20 cellular contexts compared by ENCODE assay signal in genomic region chr12:73769337-73769736, GRCh38.
DNase-seq lines count a peak whose midpoint lies in the region; ATAC-seq and TF ChIP-seq lines count a peak whose summit lies in the region.
"Had no signal": no experiment of that assay in that cellular context is flagged by ENCODE, and none has a peak within 500 bp of the region (broad histone marks: within the 10 kb centered on the region; RNA-seq: fewer than 3 reads in every experiment).

No MANE protein-coding gene starts in this region.

- H3K4me1 Mint-ChIP-seq in natural killer cell, result no peaks in the 10 kb centered on the region
- H3K4me1 Mint-ChIP-seq: IgD-negative memory B cell had no signal

- H3K36me3 Mint-ChIP-seq in natural killer cell, result peaks cover 14% of the 10 kb centered on the region
- H3K36me3 Mint-ChIP-seq: IgD-negative memory B cell had no signal

- H3K4me3 Mint-ChIP-seq in natural killer cell, result no peak overlapping the region
- H3K4me3 Mint-ChIP-seq: CD4-positive, alpha-beta T cell; GM23338; IgD-negative memory B cell had no signal

- peak; percentile 32 for DNase-seq in DMS53 treated with DMSO at 0.1 percent for 48 hours (lab: John Stamatoyannopoulos, UW; ENCODE audit: unreplicated experiment)
- DNase-seq in LoVo (ENCODE audit: low spot score), result peak; percentile 18
- DNase-seq in left kidney (ENCODE audit: low read depth, low spot score), result peak; percentile 13
- no peak for DNase-seq in right lobe of liver
- DNase-seq in cortex of kidney (lab: John Stamatoyannopoulos, UW), result no peak
- no peak for DNase-seq in natural killer cell
- no peak for DNase-seq in upper lobe of left lung
- DNase-seq: AML-193; CD4-positive, alpha-beta T cell; DMS153; DND-41; EL; HCEC 1CT; Karpas-422; KBM-7 had no signal

- no peaks in the 10 kb centered on the region for H3K9me3 ChIP-seq in right lobe of liver
- peaks cover 0 to 10% (median 3%) of the 10 kb centered on the region in 4 donors for H3K9me3 ChIP-seq in upper lobe of left lung

- H3K36me3 ChIP-seq in right lobe of liver (no peaks in the 10 kb centered on the region), upper lobe of left lung (no peaks in the 10 kb centered on the region)

- H3K27ac ChIP-seq in right lobe of liver (no peak overlapping the region), upper lobe of left lung (no peak overlapping the region)
- H3K27ac ChIP-seq: C4-2B had no signal

- no peak overlapping the region for H3K27ac Mint-ChIP-seq in natural killer cell
- H3K27ac Mint-ChIP-seq: CD4-positive, alpha-beta T cell; GM23338; IgD-negative memory B cell had no signal

- 21% methylated on average over 4 of the region's 6 CpGs for WGBS in right lobe of liver (ENCODE audit: insufficient coverage, low coverage, low lambda C conversion rate, missing lambda C conversion rate)
- 49 to 56% methylated on average over 6 of the region's 6 CpGs for WGBS in upper lobe of left lung, 2 donors

- no peak for TF ChIP-seq EP300 in upper lobe of left lung (IDR thresholded peaks at IDR 0.05)

- no peaks in the 10 kb centered on the region for H3K27me3 ChIP-seq in right lobe of liver
- no peaks in the 10 kb centered on the region for H3K27me3 ChIP-seq in upper lobe of left lung

- no peaks in the 10 kb centered on the region for H3K4me1 ChIP-seq in right lobe of liver
- H3K4me1 ChIP-seq in upper lobe of left lung, result no peaks in the 10 kb centered on the region

- intact Hi-C loops in right lobe of liver (cut with DNase I), result no loop called here
- intact Hi-C loops in natural killer cell (cut with micrococcal nuclease), result no loop called here

- H3K27me3 Mint-ChIP-seq in natural killer cell (ENCODE audit: low read depth in 2 of 2), result no peaks in the 10 kb centered on the region
- H3K27me3 Mint-ChIP-seq: CD4-positive, alpha-beta T cell; IgD-negative memory B cell had no signal

- TF ChIP-seq CTCF in right lobe of liver (IDR thresholded peaks at IDR 0.05) (no peak), natural killer cell (IDR thresholded peaks at IDR 0.05) (no peak), upper lobe of left lung (IDR thresholded peaks at IDR 0.05) (no peak)

- peaks cover 2% of the 10 kb centered on the region in 2 donors for H3K9me3 Mint-ChIP-seq in natural killer cell
- H3K9me3 Mint-ChIP-seq: IgD-negative memory B cell had no signal

- H3K4me3 ChIP-seq in right lobe of liver (no peak overlapping the region), upper lobe of left lung (no peak overlapping the region)
- H3K4me3 ChIP-seq: GM12878, GM23338 had no signal

- ATAC-seq in right lobe of liver, result peak in 3 of 4 donors; percentile 52 to 95 (median 73)
- ATAC-seq in HG02870 (IDR thresholded peaks at IDR 0.05; ENCODE audit: unreplicated experiment), result no peak
- no peak for ATAC-seq in natural killer cell
- no peak for ATAC-seq in upper lobe of left lung (ENCODE audit: low FRiP score in 2 of 2)
- ATAC-seq: GM12878, GM23338 had no signal

- TF ChIP-seq POLR2A in right lobe of liver (IDR thresholded peaks at IDR 0.05) (no peak), upper lobe of left lung (IDR thresholded peaks at IDR 0.05) (no peak)

Comparison
In these comparisons a context has a peak if more than half of its experiments do, and no peak if none do; other contexts are left out.
1. DNase-seq: peak in DMS53 treated with DMSO at 0.1 percent for 48 hours (single experiment), LoVo (single experiment) and left kidney (single experiment); none in right lobe of liver (0 of 3), cortex of kidney (single experiment), natural killer cell (single experiment) and upper lobe of left lung (0 of 2).
2. ATAC-seq: peak in right lobe of liver (3 of 4); none in HG02870 (single experiment), natural killer cell (0 of 3) and upper lobe of left lung (0 of 2).